1 cellular context compared by ENCODE assay signal in the genomic region with DNA sequence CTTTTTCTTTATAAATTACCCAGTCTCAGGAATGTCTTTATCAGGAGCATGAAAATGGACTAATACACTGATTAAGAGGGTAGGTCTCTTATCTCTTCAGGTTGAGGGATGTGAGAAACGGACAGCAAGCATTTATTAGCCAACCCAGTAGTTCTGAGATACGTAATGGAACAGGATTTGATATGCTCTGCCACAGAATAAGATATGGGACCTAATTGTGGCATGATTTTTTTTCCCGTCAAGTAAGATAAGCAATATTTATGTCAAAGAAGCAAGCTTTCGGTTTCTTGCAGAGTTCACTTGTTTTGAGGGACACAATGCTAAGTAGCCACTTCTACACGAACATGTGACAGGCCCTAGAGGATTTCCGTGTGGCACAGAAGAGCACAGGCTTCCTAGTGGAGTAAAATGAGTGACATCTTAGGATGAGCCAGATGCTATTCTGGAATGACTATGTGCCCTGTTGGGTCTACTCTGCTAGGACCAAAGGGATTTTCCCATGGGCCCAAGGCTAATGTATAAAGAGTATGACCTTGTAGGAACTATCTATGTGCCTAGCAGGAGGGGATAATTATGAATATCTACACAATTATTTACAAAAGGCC.
TF ChIP-seq lines count a peak whose summit lies in the region.

No MANE protein-coding gene starts in this region.

TF ChIP-seq in HepG2, 621 proteins besides CTCF, POLR2A, EP300 and RAD21 (continued from another document):
- TF ChIP-seq, protein P1, sequence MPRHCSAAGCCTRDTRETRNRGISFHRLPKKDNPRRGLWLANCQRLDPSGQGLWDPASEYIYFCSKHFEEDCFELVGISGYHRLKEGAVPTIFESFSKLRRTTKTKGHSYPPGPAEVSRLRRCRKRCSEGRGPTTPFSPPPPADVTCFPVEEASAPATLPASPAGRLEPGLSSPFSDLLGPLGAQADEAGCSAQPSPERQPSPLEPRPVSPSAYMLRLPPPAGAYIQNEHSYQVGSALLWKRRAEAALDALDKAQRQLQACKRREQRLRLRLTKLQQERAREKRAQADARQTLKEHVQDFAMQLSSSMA (CRISPR knock-in tag; IDR thresholded peaks at IDR 0.05) = no peak
- TF ChIP-seq EEA1 (CRISPR knock-in tag; IDR thresholded peaks at IDR 0.05; ENCODE audit: borderline replicate concordance) (no peak), DNMT1 (CRISPR knock-in tag; IDR thresholded peaks at IDR 0.05) (no peak)
